8 cellular contexts compared by ENCODE assay signal in genomic region chr22:30005213-30005857, GRCh38.
A peak's percentile ranks its signal among the peaks of the same experiment; 100 is the strongest.
DNase-seq lines count a peak whose midpoint lies in the region; ATAC-seq, FAIRE-seq and TF ChIP-seq lines count a peak whose summit lies in the region.

No MANE protein-coding gene starts in this region.

- H2AFZ ChIP-seq in trophoblast cell (ENCODE audit: insufficient read depth, low read length, poor library complexity), result no peak overlapping the region

- H3K18ac ChIP-seq in trophoblast cell (ENCODE audit: low read length), result no peak overlapping the region

- H3K27me3 ChIP-seq in SJCRH30, result no peaks in the 10 kb centered on the region
- H3K27me3 ChIP-seq in trophoblast cell (ENCODE audit: insufficient read depth, low read length), result no peaks in the 10 kb centered on the region

- no peak overlapping the region for H2BK120ac ChIP-seq in trophoblast cell (ENCODE audit: insufficient read depth, low read length, poor library complexity)

- no peak overlapping the region for H3K4me2 ChIP-seq in trophoblast cell (ENCODE audit: low read length)

- no peak overlapping the region for H4K91ac ChIP-seq in trophoblast cell (ENCODE audit: low read depth, low read length)

- no peaks in the 10 kb centered on the region for H3K4me1 ChIP-seq in SJCRH30
- H3K4me1 ChIP-seq in trophoblast cell (ENCODE audit: control insufficient read depth in 1 of 2, insufficient read depth in 2 of 2, low read length in 2 of 2), result no peaks in the 10 kb centered on the region

- no peak for FAIRE-seq in D721Med (lab: Jason Lieb, UNC)
- FAIRE-seq in urothelium cell line (lab: Jason Lieb, UNC), result peak; percentile 62

- no peaks in the 10 kb centered on the region for H3K79me2 ChIP-seq in trophoblast cell (ENCODE audit: control insufficient read depth, insufficient read depth, low read length, poor library complexity)

- no peak for DNase-seq in D721Med (ENCODE audit: insufficient read length, low spot score)
- DNase-seq in Jurkat, Clone E6-1 (ENCODE audit: low read depth, low spot score), result peak; percentile 32
- DNase-seq in SJCRH30, result peak; percentile 40 to 87
- DNase-seq in activated naive CD4-positive, alpha-beta T cell treated with Interleukin-2 at 50 U/mL for 16 hours, result peak; percentile 67
- peak; percentile 60 for DNase-seq in germinal center (ENCODE audit: low spot score)
- peak; percentile 62 to 81 for DNase-seq in trophoblast cell
- peak; percentile 75 for DNase-seq in urothelium cell line (ENCODE audit: low spot score)

- no peak overlapping the region for H3K4me3 ChIP-seq in Jurkat, Clone E6-1 (ENCODE audit: low read length)
- H3K4me3 ChIP-seq in SJCRH30 (no peak overlapping the region), trophoblast cell (ENCODE audit: low read depth, low read length) (no peak overlapping the region)

- no peak overlapping the region for H2BK12ac ChIP-seq in trophoblast cell (ENCODE audit: low read length)

- ATAC-seq in GM18870 (IDR thresholded peaks at IDR 0.05; ENCODE audit: unreplicated experiment), result no peak

- H3K9me3 ChIP-seq in SJCRH30 (replicated peaks), result no peaks in the 10 kb centered on the region
- no peaks in the 10 kb centered on the region for H3K9me3 ChIP-seq in trophoblast cell (ENCODE audit: insufficient read depth, low read depth, low read length)

- H3K9ac ChIP-seq in trophoblast cell (ENCODE audit: low read length), result no peak overlapping the region

- no peak overlapping the region for H4K12ac ChIP-seq in trophoblast cell (ENCODE audit: low read depth, low read length)

- peak; percentile 99 for TF ChIP-seq CTCF in D721Med (IDR thresholded peaks at IDR 0.05; ENCODE audit: insufficient read depth, missing control alignments)

- no peak overlapping the region for H4K8ac ChIP-seq in trophoblast cell (ENCODE audit: low read depth, low read length)

- H3K27ac ChIP-seq in SJCRH30 (no peak overlapping the region), trophoblast cell (ENCODE audit: low read depth, low read length) (no peak overlapping the region)

- WGBS in trophoblast cell (ENCODE audit: extremely low coverage, insufficient coverage, insufficient read length), result no CpG with 5 or more reads among the region's 3 CpGs

- H3K23ac ChIP-seq in trophoblast cell (ENCODE audit: low read length), result no peak overlapping the region

- H3K4ac ChIP-seq in trophoblast cell (ENCODE audit: low read depth, low read length), result no peak overlapping the region

- H2AK5ac ChIP-seq in trophoblast cell (ENCODE audit: low read length), result no peak overlapping the region

- peaks cover 9% of the 10 kb centered on the region; the same call in 1 of the 2 replicates for H3K36me3 ChIP-seq in SJCRH30
- H3K36me3 ChIP-seq in trophoblast cell (ENCODE audit: control insufficient read depth in 1 of 2, insufficient read depth in 2 of 2, low read length in 2 of 2), result peaks cover 13 to 26% of the 10 kb centered on the region in 2 experiments

- no peaks in the 10 kb centered on the region for H3K79me1 ChIP-seq in trophoblast cell (ENCODE audit: low read length)

- no peak overlapping the region for H3K14ac ChIP-seq in trophoblast cell (ENCODE audit: low read length)

- H2BK5ac ChIP-seq in trophoblast cell (ENCODE audit: low read depth, low read length, poor library complexity), result no peak overlapping the region
